16 cellular contexts compared by ENCODE assay signal in the genomic region with DNA sequence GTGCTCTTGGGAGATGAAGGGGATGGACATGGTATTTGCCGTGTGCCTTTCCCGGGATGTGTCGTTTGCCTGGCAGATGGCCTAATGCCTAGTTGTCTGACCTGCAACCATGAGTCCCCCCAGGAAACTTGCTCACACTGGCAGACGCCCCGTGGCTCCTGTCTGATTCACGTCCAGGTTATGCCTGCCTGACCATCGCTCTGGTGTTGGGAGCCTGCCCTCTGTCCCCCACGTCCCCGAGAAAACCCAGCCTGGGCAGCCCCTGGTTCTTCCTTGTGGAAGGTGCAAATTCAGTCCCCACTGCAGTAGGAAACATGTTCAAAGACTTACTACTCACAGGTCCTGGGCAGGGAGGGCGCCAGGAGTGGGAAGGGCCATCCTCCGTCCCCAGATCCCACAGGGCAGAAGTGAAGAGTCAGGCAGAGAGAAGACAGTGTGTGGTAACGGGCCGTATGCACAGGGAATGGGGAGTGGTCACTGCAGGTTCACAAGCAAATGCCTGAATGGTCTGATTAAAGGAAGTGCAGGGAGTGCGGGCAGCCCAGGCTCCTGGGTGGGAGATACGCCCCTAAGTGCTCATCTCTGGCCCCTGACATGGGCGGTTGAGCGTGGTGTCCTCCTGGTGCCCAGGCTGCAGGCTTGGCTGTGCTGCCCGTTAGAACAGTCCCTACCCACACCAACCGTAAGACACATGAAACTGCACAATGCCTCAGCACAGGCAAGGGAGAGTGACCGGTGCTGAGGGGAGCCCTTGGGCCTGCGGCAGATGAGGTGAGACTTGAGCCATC. TPM values are rescaled to one million over a fixed set of nuclear protein-coding genes. Genes with fewer than 3 reads are reported as not detected.
DNase-seq lines count a peak whose midpoint lies in the region; ATAC-seq and TF ChIP-seq lines count a peak whose summit lies in the region.
"Had no signal": no experiment of that assay in that cellular context is flagged by ENCODE, and none has a peak within 500 bp of the region (broad histone marks: within the 10 kb centered on the region; RNA-seq: fewer than 3 reads in every experiment).

No MANE protein-coding gene starts in this region.

- H3K4me3 ChIP-seq in neuronal stem cell (ENCODE audit: low read length in 2 of 2), result peak overlapping the region in 1 of 2 donors; percentile 2
- H3K4me3 ChIP-seq: A549 had no signal

- H3K27me3 Mint-ChIP-seq in activated CD8-positive, alpha-beta T cell treated with anti-CD3 and anti-CD28 coated beads, Interleukin-2, amount 10 ng/mL, durations not matched to agents 7 days and 5 days (ENCODE audit: low read depth), result no peaks in the 10 kb centered on the region
- H3K27me3 Mint-ChIP-seq in activated CD8-positive, alpha-beta T cell treated with anti-CD3 and anti-CD28 coated beads for 36 hours, result no peaks in the 10 kb centered on the region
- H3K27me3 Mint-ChIP-seq in activated T-helper 17 cell treated with anti-CD3 and anti-CD28 coated beads, Interleukin-2, amount 50 U/mL, for 72 hours, result no peaks in the 10 kb centered on the region

- H3K4ac ChIP-seq in neuronal stem cell (ENCODE audit: low read length), result no peak overlapping the region

- H3K9me3 ChIP-seq in neuronal stem cell (replicated peaks in 1 of 2; ENCODE audit: control insufficient read depth in 2 of 2, insufficient read depth in 1 of 2, low read depth in 1 of 2, low read length in 2 of 2), result no peaks in the 10 kb centered on the region
- H3K9me3 ChIP-seq: A549 had no signal

- peaks cover 8 to 9% of the 10 kb centered on the region in 2 donors for H3K4me1 ChIP-seq in neuronal stem cell (ENCODE audit: control insufficient read depth in 2 of 2, insufficient read depth in 1 of 2, low read depth in 1 of 2, low read length in 2 of 2)
- H3K4me1 ChIP-seq: foreskin keratinocyte had no signal

- H3K27me3 ChIP-seq in neuronal stem cell (ENCODE audit: control insufficient read depth in 3 of 3, insufficient read depth in 3 of 3, low read depth in 1 of 3, low read length in 3 of 3), result peaks cover 4 to 65% (median 25%) of the 10 kb centered on the region in 3 experiments

- H2AFZ ChIP-seq in neuronal stem cell (ENCODE audit: low read length), result no peak overlapping the region

- no peak overlapping the region for H4K8ac ChIP-seq in neuronal stem cell (ENCODE audit: low read depth, low read length)

- H2BK12ac ChIP-seq in neuronal stem cell (ENCODE audit: low read length), result peak overlapping the region; percentile 75

- POLR2A ChIA-PET in activated CD8-positive, alpha-beta T cell treated with anti-CD3 and anti-CD28 coated beads, Interleukin-2, amount 10 ng/mL, durations not matched to agents 7 days and 5 days (lab: Charles Lee), result interaction anchor here (0.6 to 2.3 kb wide), 2 partner anchors 11 to 238 kb away, joined by 3 to 15 read pairs; a partner anchor contains a TSS
- POLR2A ChIA-PET in activated CD8-positive, alpha-beta T cell treated with anti-CD3 and anti-CD28 coated beads for 36 hours (lab: Charles Lee), result interaction anchor here (0.5 to 3.5 kb wide), 4 partner anchors 9 to 13 kb away, joined by 3 to 21 read pairs (median 5); no protein-coding TSS in a partner anchor

- H3K18ac ChIP-seq in neuronal stem cell (ENCODE audit: low read length), result no peak overlapping the region

- no peak for DNase-seq in activated CD8-positive, alpha-beta T cell treated with anti-CD3 and anti-CD28 coated beads, Interleukin-2, amount 10 ng/mL, durations not matched to agents 7 days and 5 days
- DNase-seq in activated CD8-positive, alpha-beta T cell treated with anti-CD3 and anti-CD28 coated beads for 36 hours, result no peak
- DNase-seq in neuronal stem cell (ENCODE audit: low spot score) (no peak), OCI-M1 (lab: John Stamatoyannopoulos, UW) (no peak)
- DNase-seq: anterior cingulate cortex; COR-L47; foreskin keratinocyte; NCI-H1417 treated with DMSO at 0.1 percent for 48 hours; stimulated activated naive CD4-positive, alpha-beta T cell treated with Interleukin-2 at 50 U/mL for 16 hours had no signal

- no peaks in the 10 kb centered on the region for H3K36me3 Mint-ChIP-seq in activated CD8-positive, alpha-beta T cell treated with anti-CD3 and anti-CD28 coated beads, Interleukin-2, amount 10 ng/mL, durations not matched to agents 7 days and 5 days (ENCODE audit: low read depth)
- no peaks in the 10 kb centered on the region for H3K36me3 Mint-ChIP-seq in activated CD8-positive, alpha-beta T cell treated with anti-CD3 and anti-CD28 coated beads for 36 hours (ENCODE audit: low read depth)
- H3K36me3 Mint-ChIP-seq in activated T-helper 17 cell treated with anti-CD3 and anti-CD28 coated beads, Interleukin-2, amount 50 U/mL, for 72 hours (ENCODE audit: low read depth), result no peaks in the 10 kb centered on the region
- H3K36me3 Mint-ChIP-seq: type B pancreatic cell had no signal

- H2BK15ac ChIP-seq in neuronal stem cell (ENCODE audit: low read length), result no peak overlapping the region

- no peak for TF ChIP-seq CTCF in activated CD8-positive, alpha-beta T cell treated with anti-CD3 and anti-CD28 coated beads for 36 hours (IDR thresholded peaks at IDR 0.05)

- no peaks in the 10 kb centered on the region for H3K9me3 Mint-ChIP-seq in activated CD8-positive, alpha-beta T cell treated with anti-CD3 and anti-CD28 coated beads, Interleukin-2, amount 10 ng/mL, durations not matched to agents 7 days and 5 days (ENCODE audit: insufficient read depth)
- H3K9me3 Mint-ChIP-seq in activated CD8-positive, alpha-beta T cell treated with anti-CD3 and anti-CD28 coated beads for 36 hours, result no peaks in the 10 kb centered on the region
- H3K9me3 Mint-ChIP-seq in activated T-helper 17 cell treated with anti-CD3 and anti-CD28 coated beads, Interleukin-2, amount 50 U/mL, for 72 hours, result no peaks in the 10 kb centered on the region
- H3K9me3 Mint-ChIP-seq: type B pancreatic cell had no signal

- CTCF ChIA-PET in activated CD8-positive, alpha-beta T cell treated with anti-CD3 and anti-CD28 coated beads, Interleukin-2, amount 10 ng/mL, durations not matched to agents 7 days and 5 days (lab: Charles Lee), result no interaction called here
- CTCF ChIA-PET in activated CD8-positive, alpha-beta T cell treated with anti-CD3 and anti-CD28 coated beads for 36 hours (lab: Charles Lee), result no interaction called here

- H3K4me3 Mint-ChIP-seq in activated CD8-positive, alpha-beta T cell treated with anti-CD3 and anti-CD28 coated beads, Interleukin-2, amount 10 ng/mL, durations not matched to agents 7 days and 5 days, result peak overlapping the region; percentile 34
- no peak overlapping the region for H3K4me3 Mint-ChIP-seq in activated CD8-positive, alpha-beta T cell treated with anti-CD3 and anti-CD28 coated beads for 36 hours
- H3K4me3 Mint-ChIP-seq in activated T-helper 17 cell treated with anti-CD3 and anti-CD28 coated beads, Interleukin-2, amount 50 U/mL, for 72 hours, result peak overlapping the region; percentile 43
- H3K4me3 Mint-ChIP-seq: type B pancreatic cell had no signal

- peaks cover 60% of the 10 kb centered on the region for H3K4me1 Mint-ChIP-seq in activated CD8-positive, alpha-beta T cell treated with anti-CD3 and anti-CD28 coated beads, Interleukin-2, amount 10 ng/mL, durations not matched to agents 7 days and 5 days (ENCODE audit: low read depth)
- H3K4me1 Mint-ChIP-seq in activated CD8-positive, alpha-beta T cell treated with anti-CD3 and anti-CD28 coated beads for 36 hours (ENCODE audit: low read depth), result peaks cover 29% of the 10 kb centered on the region
- peaks cover 7% of the 10 kb centered on the region for H3K4me1 Mint-ChIP-seq in activated T-helper 17 cell treated with anti-CD3 and anti-CD28 coated beads, Interleukin-2, amount 50 U/mL, for 72 hours

- H3K14ac ChIP-seq in neuronal stem cell (ENCODE audit: low read length), result peak overlapping the region; percentile 56

- H3K79me1 ChIP-seq in neuronal stem cell (ENCODE audit: low read depth, low read length), result peaks cover 6% of the 10 kb centered on the region

- intact Hi-C loops in activated CD8-positive, alpha-beta T cell treated with anti-CD3 and anti-CD28 coated beads for 36 hours (cut with micrococcal nuclease), result no loop called here

- H2AK5ac ChIP-seq in neuronal stem cell (ENCODE audit: low read depth, low read length), result peak overlapping the region; percentile 81

- H3K4me2 ChIP-seq in neuronal stem cell (ENCODE audit: insufficient read depth, low read length, poor library complexity, severe bottlenecking), result no peak overlapping the region
- H3K4me2 ChIP-seq: A549 had no signal

- H4K91ac ChIP-seq in neuronal stem cell (ENCODE audit: low read depth, low read length, poor library complexity), result no peak overlapping the region

- H3K36me3 ChIP-seq in neuronal stem cell (replicated peaks in 1 of 2; ENCODE audit: control insufficient read depth in 2 of 2, insufficient read depth in 2 of 2, low read length in 2 of 2), result no peaks in the 10 kb centered on the region

- peak overlapping the region; percentile 22 for H3K23ac ChIP-seq in neuronal stem cell (ENCODE audit: low read depth, low read length, poor library complexity)

- no peak overlapping the region for H2BK5ac ChIP-seq in neuronal stem cell (ENCODE audit: low read length)

- ATAC-seq in activated CD8-positive, alpha-beta T cell treated with anti-CD3 and anti-CD28 coated beads, Interleukin-2, amount 10 ng/mL, durations not matched to agents 7 days and 5 days, result no peak
- no peak for ATAC-seq in activated CD8-positive, alpha-beta T cell treated with anti-CD3 and anti-CD28 coated beads for 36 hours
- ATAC-seq in activated T-helper 17 cell treated with anti-CD3 and anti-CD28 coated beads, Interleukin-2, amount 50 U/mL, for 72 hours (replicated peaks), result no peak
- ATAC-seq in HG02798 (IDR thresholded peaks at IDR 0.05; ENCODE audit: poor library complexity, unreplicated experiment), result no peak
- ATAC-seq: A549, foreskin keratinocyte, left lobe of liver had no signal

- no CpG with 5 or more reads among the region's 21 CpGs for WGBS in neuronal stem cell (ENCODE audit: extremely low coverage in 2 of 2, insufficient read length in 2 of 2, insufficient replicate concordance in 1 of 2), 2 donors

- H3K27ac ChIP-seq in neuronal stem cell (replicated peaks; ENCODE audit: low read length), result no peak overlapping the region
- H3K27ac ChIP-seq: A549, foreskin keratinocyte had no signal

- peak overlapping the region; percentile 47 for H3K9ac ChIP-seq in neuronal stem cell (ENCODE audit: low read depth, low read length, poor library complexity)

- H2BK120ac ChIP-seq in neuronal stem cell (ENCODE audit: low read depth, low read length), result no peak overlapping the region

- H3K27ac Mint-ChIP-seq in activated CD8-positive, alpha-beta T cell treated with anti-CD3 and anti-CD28 coated beads, Interleukin-2, amount 10 ng/mL, durations not matched to agents 7 days and 5 days, result peak overlapping the region; percentile 92
- H3K27ac Mint-ChIP-seq in activated CD8-positive, alpha-beta T cell treated with anti-CD3 and anti-CD28 coated beads for 36 hours, result no peak overlapping the region
- peak overlapping the region; percentile 11 for H3K27ac Mint-ChIP-seq in activated T-helper 17 cell treated with anti-CD3 and anti-CD28 coated beads, Interleukin-2, amount 50 U/mL, for 72 hours
- H3K27ac Mint-ChIP-seq: progenitor cell of endocrine pancreas, type B pancreatic cell had no signal

RNA-seq across cellular contexts. Expression of a gene that starts 4.2 kb away (rescaled TPM):
- total RNA-seq in activated CD8-positive, alpha-beta T cell treated with anti-CD3 and anti-CD28 coated beads, Interleukin-2, amount 10 ng/mL, durations not matched to agents 7 days and 5 days, result 10 to 100 TPM; 13.4 to 14.3 TPM
- total RNA-seq in activated CD8-positive, alpha-beta T cell treated with anti-CD3 and anti-CD28 coated beads for 36 hours, result 1 to 10 TPM; 5.2 to 5.3 TPM
- 1 to 10 TPM; 5.9 to 6.7 TPM for total RNA-seq in activated T-helper 17 cell treated with anti-CD3 and anti-CD28 coated beads, Interleukin-2, amount 50 U/mL, for 72 hours
- 0.50 TPM for polyA plus RNA-seq in neuronal stem cell (2013, experiment 1 of 2)
- 0.32 TPM for polyA plus RNA-seq in neuronal stem cell (2013, experiment 2 of 2)
- total RNA-seq: foreskin keratinocyte, RPMI7951 had no signal
- polyA plus RNA-seq: A549 had no signal

RNA-seq across cellular contexts. Expression of a gene that starts 15.7 kb away (rescaled TPM):
- total RNA-seq in activated CD8-positive, alpha-beta T cell treated with anti-CD3 and anti-CD28 coated beads, Interleukin-2, amount 10 ng/mL, durations not matched to agents 7 days and 5 days, result 100 to 1,000 TPM; 144 to 166 TPM
- 10 to 100 TPM; 80.7 to 82.4 TPM for total RNA-seq in activated CD8-positive, alpha-beta T cell treated with anti-CD3 and anti-CD28 coated beads for 36 hours
- 100 to 1,000 TPM in 1 of 2 donors, 10 to 100 TPM in 1; 57.1 to 119 TPM for total RNA-seq in activated T-helper 17 cell treated with anti-CD3 and anti-CD28 coated beads, Interleukin-2, amount 50 U/mL, for 72 hours
- polyA plus RNA-seq in neuronal stem cell (2013, experiment 1 of 2), result 20.4 TPM
- polyA plus RNA-seq in neuronal stem cell (2013, experiment 2 of 2), result 19.1 TPM

RNA-seq across cellular contexts. Expression of a gene that starts 15.8 kb away (rescaled TPM):
- 10 to 100 TPM; 27.5 to 29.2 TPM for total RNA-seq in activated CD8-positive, alpha-beta T cell treated with anti-CD3 and anti-CD28 coated beads, Interleukin-2, amount 10 ng/mL, durations not matched to agents 7 days and 5 days
- 10 to 100 TPM; 37.1 to 37.8 TPM for total RNA-seq in activated CD8-positive, alpha-beta T cell treated with anti-CD3 and anti-CD28 coated beads for 36 hours
- total RNA-seq in activated T-helper 17 cell treated with anti-CD3 and anti-CD28 coated beads, Interleukin-2, amount 50 U/mL, for 72 hours, result 10 to 100 TPM; 19.8 to 31.8 TPM
- 25.8 TPM for polyA plus RNA-seq in neuronal stem cell (2013, experiment 1 of 2)
- 28.0 TPM for polyA plus RNA-seq in neuronal stem cell (2013, experiment 2 of 2)

RNA-seq across cellular contexts. Expression of a gene that starts 27.6 kb away (rescaled TPM):
- 10 to 100 TPM; 86.0 to 96.1 TPM for total RNA-seq in activated CD8-positive, alpha-beta T cell treated with anti-CD3 and anti-CD28 coated beads, Interleukin-2, amount 10 ng/mL, durations not matched to agents 7 days and 5 days
- 10 to 100 TPM; 83.1 to 89.9 TPM for total RNA-seq in activated CD8-positive, alpha-beta T cell treated with anti-CD3 and anti-CD28 coated beads for 36 hours
- 10 to 100 TPM; 84.3 to 93.2 TPM for total RNA-seq in activated T-helper 17 cell treated with anti-CD3 and anti-CD28 coated beads, Interleukin-2, amount 50 U/mL, for 72 hours
- polyA plus RNA-seq in neuronal stem cell (2013, experiment 1 of 2), result 50.0 TPM
- polyA plus RNA-seq in neuronal stem cell (2013, experiment 2 of 2), result 51.3 TPM

RNA-seq across cellular contexts. Expression of a gene that starts 39.7 kb away (rescaled TPM):
- 100 to 1,000 TPM; 568 to 599 TPM for total RNA-seq in activated CD8-positive, alpha-beta T cell treated with anti-CD3 and anti-CD28 coated beads, Interleukin-2, amount 10 ng/mL, durations not matched to agents 7 days and 5 days
- 100 to 1,000 TPM; 230 to 236 TPM for total RNA-seq in activated CD8-positive, alpha-beta T cell treated with anti-CD3 and anti-CD28 coated beads for 36 hours
- total RNA-seq in activated T-helper 17 cell treated with anti-CD3 and anti-CD28 coated beads, Interleukin-2, amount 50 U/mL, for 72 hours, result 100 to 1,000 TPM; 242 to 290 TPM
- 74.4 TPM for polyA plus RNA-seq in neuronal stem cell (2013, experiment 1 of 2)
- 71.9 TPM for polyA plus RNA-seq in neuronal stem cell (2013, experiment 2 of 2)
